Comparison of ENCODE assay signal across 10 cellular contexts in genomic region chr7:55568613-55569268, GRCh38. TPM values are rescaled to one million over a fixed set of nuclear protein-coding genes. Genes with fewer than 3 reads are reported as not detected.
DNase-seq lines count a peak whose midpoint lies in the region; ATAC-seq and TF ChIP-seq lines count a peak whose summit lies in the region.
"Had no signal": no experiment of that assay in that cellular context is flagged by ENCODE, and none has a peak within 500 bp of the region (broad histone marks: within the 10 kb centered on the region; RNA-seq: fewer than 3 reads in every experiment).

No MANE protein-coding gene starts in this region.

- no peaks in the 10 kb centered on the region for H3K9me3 ChIP-seq in MM.1S (replicated peaks; ENCODE audit: insufficient read depth, low read length)

- peak overlapping the region; percentile 97 for H3K9ac ChIP-seq in MM.1S (ENCODE audit: low read length)

- peak overlapping the region; percentile 91 for H3K4me2 ChIP-seq in MM.1S (ENCODE audit: low read depth, low read length)

- H3K79me2 ChIP-seq in MM.1S (ENCODE audit: low read length): peaks cover 97% of the 10 kb centered on the region

- no peaks in the 10 kb centered on the region for H3K27me3 ChIP-seq in MM.1S (replicated peaks; ENCODE audit: insufficient read depth, low read length)

- H4K20me1 ChIP-seq in MM.1S (ENCODE audit: insufficient read depth, low read length): peaks cover 17% of the 10 kb centered on the region

- H3K9me3 Mint-ChIP-seq in Calu3 (ENCODE audit: low read depth, unreplicated experiment) (no peaks in the 10 kb centered on the region), nephron (no peaks in the 10 kb centered on the region)

- BruUV-seq in Calu3 (replicated peaks; lab: Mats Ljungman, UMichigan): no TSS peak

- H3K4me3 ChIP-seq in MM.1S (ENCODE audit: low read length) (peak overlapping the region; percentile 95), astrocyte of the spinal cord (ENCODE audit: low read depth, low read length) (no peak overlapping the region)

- ATAC-seq in GM18868 (IDR thresholded peaks at IDR 0.05; ENCODE audit: unreplicated experiment) (no peak), GM18520 (IDR thresholded peaks at IDR 0.05; ENCODE audit: unreplicated experiment) (no peak)
- ATAC-seq: HCT116 had no signal

- in situ Hi-C loops in astrocyte of the spinal cord (cut with HindIII; ENCODE audit: low sequenced_read_pairs): no loop called here

- TF ChIP-seq CTCF in Calu3 (IDR thresholded peaks at IDR 0.05; ENCODE audit: unreplicated experiment): no peak
- TF ChIP-seq CTCF in MM.1S (IDR thresholded peaks at IDR 0.05; ENCODE audit: low read length): no peak
- peak; percentile 18 for TF ChIP-seq CTCF in astrocyte of the spinal cord (IDR thresholded peaks at IDR 0.05; ENCODE audit: low read depth, low read length)
- no peak for TF ChIP-seq CTCF in nephron (IDR thresholded peaks at IDR 0.05; ENCODE audit: unreplicated experiment in 3 of 3)

- no peaks in the 10 kb centered on the region for H3K9me2 ChIP-seq in MM.1S (replicated peaks; ENCODE audit: insufficient read depth, low read length)

- peaks cover 83% of the 10 kb centered on the region for H3F3A ChIP-seq in MM.1S (ENCODE audit: insufficient read depth, low read length)

- H2AFZ ChIP-seq in MM.1S (ENCODE audit: low read length): no peak overlapping the region

- H3K27ac ChIP-seq in MM.1S (ENCODE audit: low read length): peak overlapping the region; percentile 93

- H3K4me3 Mint-ChIP-seq in Calu3 (ENCODE audit: low read depth, unreplicated experiment) (peak overlapping the region; percentile 70), nephron (peak overlapping the region; percentile 51 to 81 (median 68))

- peaks cover 66% of the 10 kb centered on the region for H3K4me1 ChIP-seq in MM.1S (ENCODE audit: low read length)

- CTCF ChIA-PET in Calu3 (lab: Charles Lee): interaction anchor here (1.0 kb wide), 1 partner anchor 13 kb away, joined by 3 read pairs; no protein-coding TSS in a partner anchor

- DNase-seq in Calu3: no peak
- no peak for DNase-seq in MM.1S
- DNase-seq in astrocyte of the spinal cord (ENCODE audit: low read depth, low spot score): peak; percentile 39
- no peak for DNase-seq in stimulated activated CD4-positive, alpha-beta T cell treated with anti-CD3 and anti-CD28 coated beads, Interleukin-12 subunit alpha, Interleukin-12 subunit beta, amount 100 ng/mL, for 4 hours
- no peak for DNase-seq in GM03348 (ENCODE audit: low spot score)
- DNase-seq: posterior cingulate gyrus had no signal

- no peak overlapping the region for H3K27ac Mint-ChIP-seq in Calu3 (ENCODE audit: unreplicated experiment)
- peak overlapping the region; percentile 75 to 86 (median 83) for H3K27ac Mint-ChIP-seq in nephron

- H3K4me1 Mint-ChIP-seq in Calu3 (ENCODE audit: low read depth, unreplicated experiment): peaks cover 77% of the 10 kb centered on the region
- peaks cover 48% of the 10 kb centered on the region for H3K4me1 Mint-ChIP-seq in nephron

- H3K27me3 Mint-ChIP-seq in Calu3 (ENCODE audit: unreplicated experiment): no peaks in the 10 kb centered on the region
- no peaks in the 10 kb centered on the region for H3K27me3 Mint-ChIP-seq in nephron (ENCODE audit: low read depth)

- intact Hi-C loops in Calu3 (cut with micrococcal nuclease; ENCODE audit: unreplicated experiment): no loop called here

- H3K36me3 Mint-ChIP-seq in Calu3 (ENCODE audit: insufficient read depth, unreplicated experiment): peaks cover 29% of the 10 kb centered on the region
- H3K36me3 Mint-ChIP-seq in nephron (ENCODE audit: low read depth): no peaks in the 10 kb centered on the region

- H3K36me3 ChIP-seq in MM.1S (replicated peaks; ENCODE audit: insufficient read depth, low read length): no peaks in the 10 kb centered on the region; the same call in 1 of the 2 replicates

RNA-seq across cellular contexts. Expression of gene VOPP1, which starts 3.6 kb away (rescaled TPM):
- total RNA-seq in Calu3 (2022): 106 and 128 TPM in 2 replicates
